20 cellular contexts compared by ENCODE assay signal in the genomic region with DNA sequence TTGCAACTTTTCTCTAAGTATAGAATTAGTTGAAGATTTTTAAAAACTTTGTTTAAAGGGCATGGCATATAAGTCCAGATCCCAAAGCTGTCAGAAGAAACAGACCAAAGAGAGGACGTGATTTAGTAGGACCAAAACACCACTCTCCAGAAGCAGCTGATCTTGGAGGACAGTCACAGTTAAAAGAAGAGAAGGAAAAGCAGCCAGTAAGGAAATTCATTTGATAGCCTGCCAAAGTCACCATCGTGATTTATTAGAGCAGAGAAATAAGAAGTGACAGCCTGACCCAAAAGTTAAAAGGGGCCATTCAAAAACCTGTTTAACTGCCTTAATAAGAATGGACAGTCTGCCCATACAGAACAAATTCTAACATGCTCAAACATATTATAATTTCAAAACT. TPM values are rescaled to one million over a fixed set of nuclear protein-coding genes. Genes with fewer than 3 reads are reported as not detected.
A peak's percentile ranks its signal among the peaks of the same experiment; 100 is the strongest.
DNase-seq lines count a peak whose midpoint lies in the region; ATAC-seq, FAIRE-seq and TF ChIP-seq lines count a peak whose summit lies in the region.
"Had no signal": no experiment of that assay in that cellular context is flagged by ENCODE, and none has a peak within 500 bp of the region (broad histone marks: within the 10 kb centered on the region; RNA-seq: fewer than 3 reads in every experiment).

No MANE protein-coding gene starts in this region.

- H3K27me3 ChIP-seq in Karpas-422 (ENCODE audit: low read length) (no peaks in the 10 kb centered on the region), psoas muscle (ENCODE audit: insufficient read depth in 3 of 3, low read length in 2 of 3) (no peaks in the 10 kb centered on the region), pancreas (no peaks in the 10 kb centered on the region)

- no peak overlapping the region for H2AFZ ChIP-seq in Karpas-422 (ENCODE audit: low read length)

- H3K9me3 ChIP-seq in Karpas-422 (ENCODE audit: low read length) (no peaks in the 10 kb centered on the region), psoas muscle (no peaks in the 10 kb centered on the region), pancreas (no peaks in the 10 kb centered on the region)
- H3K9me3 ChIP-seq: Caco-2 had no signal

- peak overlapping the region; percentile 78 for H3K4me2 ChIP-seq in Karpas-422 (ENCODE audit: low read depth, low read length, poor library complexity, severe bottlenecking)

- no peaks in the 10 kb centered on the region for H4K20me1 ChIP-seq in Karpas-422 (ENCODE audit: insufficient read depth, low read depth, low read length)

- BruUV-seq in Calu3 (replicated peaks; lab: Mats Ljungman, UMichigan) = no TSS peak

- intact Hi-C loops in Calu3 (cut with micrococcal nuclease; ENCODE audit: unreplicated experiment) = no loop called here
- intact Hi-C loops in psoas muscle (cut with DNase I) = loop anchor here in 1 of 2 donors (2.0 kb wide), 1 partner anchor 29 kb away; no protein-coding TSS in a partner anchor
- intact Hi-C loops in lower leg skin (cut with DNase I; ENCODE audit: low total_unique reads) = no loop called here
- intact Hi-C loops in pancreas (cut with DNase I) = no loop called here

- H3K9me3 Mint-ChIP-seq in Calu3 (ENCODE audit: low read depth, unreplicated experiment) (no peaks in the 10 kb centered on the region), brain (no peaks in the 10 kb centered on the region)

- H3K27ac ChIP-seq in Karpas-422 (ENCODE audit: low read length) = peak overlapping the region; percentile 97
- peak overlapping the region; percentile 80 for H3K27ac ChIP-seq in psoas muscle
- H3K27ac ChIP-seq in pancreas = no peak overlapping the region
- H3K27ac ChIP-seq: HL-60 had no signal

- WGBS in psoas muscle, 3 donors = 6 to 26% (median 19%) methylated on average over 2 of the region's 2 CpGs
- 39 to 45% methylated on average over 2 of the region's 2 CpGs for WGBS in lower leg skin, 2 donors
- 49 to 50% methylated on average over 2 of the region's 2 CpGs for WGBS in pancreas, 2 donors

- H3K9ac ChIP-seq in Karpas-422 (ENCODE audit: low read length) = 0 out of 2 replicates have a peak overlapping the region, but pooled peaks have one; percentile 56

- H3K4me1 Mint-ChIP-seq in Calu3 (ENCODE audit: low read depth, unreplicated experiment) (peaks cover 9% of the 10 kb centered on the region), brain (peaks cover 18% of the 10 kb centered on the region)

- H3K9me2 ChIP-seq in Karpas-422 (replicated peaks; ENCODE audit: insufficient read depth, low read length) = no peaks in the 10 kb centered on the region

- ATAC-seq in psoas muscle = peak in 3 of 4 donors; percentile 53 to 72 (median 55)
- no peak for ATAC-seq in GM18907 (IDR thresholded peaks at IDR 0.05; ENCODE audit: unreplicated experiment)
- no peak for ATAC-seq in pancreas
- ATAC-seq in HG03571 (IDR thresholded peaks at IDR 0.05; ENCODE audit: unreplicated experiment) = no peak
- ATAC-seq: HCT116, SK-N-SH treated with all-trans-retinoic acid at 6 μM for 48 hours had no signal

- CTCF ChIA-PET in Calu3 (lab: Charles Lee) = interaction anchor here (0.6 to 1.4 kb wide), 2 partner anchors 10 to 731 kb away, joined by 3 read pairs; no protein-coding TSS in a partner anchor

- H3K4me1 ChIP-seq in Karpas-422 (ENCODE audit: low read length) = peaks cover 35% of the 10 kb centered on the region
- H3K4me1 ChIP-seq in psoas muscle = peaks cover 44% of the 10 kb centered on the region
- peaks cover 13 to 20% (median 17%) of the 10 kb centered on the region in 3 donors for H3K4me1 ChIP-seq in pancreas

- H3K27ac Mint-ChIP-seq in Calu3 (ENCODE audit: unreplicated experiment) = peak overlapping the region; percentile 18
- H3K27ac Mint-ChIP-seq in brain = peak overlapping the region in 4 of 5 experiments; percentile 0 to 76 (median 27)

- DNase-seq in Calu3 (no peak), Karpas-422 (no peak), psoas muscle (no peak), lower leg skin (ENCODE audit: low spot score in 2 of 2) (no peak), pancreas (no peak)
- DNase-seq: AML-193, Caco-2, EL, NCI-H1436, NCI-H2029, NCI-H774, SHP77 treated with DMSO at 0.1 percent for 48 hours had no signal

- H3K36me3 ChIP-seq in Karpas-422 (ENCODE audit: insufficient read depth, low read length) (peaks cover 37% of the 10 kb centered on the region), psoas muscle (ENCODE audit: insufficient read depth in 1 of 2, low read depth in 1 of 2) (peaks cover 0 to 36% of the 10 kb centered on the region in 2 donors), pancreas (no peaks in the 10 kb centered on the region)

- peaks cover 55% of the 10 kb centered on the region for H3K79me2 ChIP-seq in Karpas-422 (ENCODE audit: low read length)

- no peak for TF ChIP-seq POLR2A in lower leg skin (IDR thresholded peaks at IDR 0.05)

- no peaks in the 10 kb centered on the region for H3K27me3 Mint-ChIP-seq in Calu3 (ENCODE audit: unreplicated experiment)
- H3K27me3 Mint-ChIP-seq in brain = no peaks in the 10 kb centered on the region

- H3K4me3 ChIP-seq in Karpas-422 (ENCODE audit: low read length) (no peak overlapping the region), psoas muscle (no peak overlapping the region), lower leg skin (ENCODE audit: low read depth, poor library complexity, severe bottlenecking) (no peak overlapping the region), pancreas (no peak overlapping the region)

- peaks cover 37% of the 10 kb centered on the region for H3K36me3 Mint-ChIP-seq in Calu3 (ENCODE audit: insufficient read depth, unreplicated experiment)
- H3K36me3 Mint-ChIP-seq in brain = peaks cover 53% of the 10 kb centered on the region

- no peak for TF ChIP-seq CTCF in Calu3 (IDR thresholded peaks at IDR 0.05; ENCODE audit: unreplicated experiment)
- TF ChIP-seq CTCF in brain (conservative IDR thresholded peaks at IDR 0.05) = no peak
- TF ChIP-seq CTCF in psoas muscle (IDR thresholded peaks at IDR 0.05) = no peak
- TF ChIP-seq CTCF in lower leg skin (IDR thresholded peaks at IDR 0.05) = no peak
- TF ChIP-seq CTCF in pancreas (IDR thresholded peaks at IDR 0.05) = no peak

- H3K4me3 Mint-ChIP-seq in Calu3 (ENCODE audit: low read depth, unreplicated experiment) (no peak overlapping the region), brain (peak overlapping the region in 2 of 5 experiments; percentile 25 to 36)

- FAIRE-seq in pancreas (lab: Jason Lieb, UNC) = no peak
- FAIRE-seq: HTR-8/SVneo, RCC 7860 had no signal

RNA-seq across cellular contexts. Expression of gene SNN, which starts 37.1 kb away (rescaled TPM):
- 26.0 and 31.3 TPM in 2 replicates for total RNA-seq in Calu3 (2022)
- total RNA-seq in Karpas-422 (2014; rRNA removed; shearing (Covaris generic); ENCODE audit: low replicate concordance) = 27.4 and 34.2 TPM in 2 replicates
- 97.4 TPM for polyA plus RNA-seq in brain (ENCODE audit: insufficient read depth, low read depth, low replicate concordance)
- 100 to 1,000 TPM in 2 of 4 donors, 10 to 100 TPM in 2; 30.3 to 113 (median 83.8) TPM for total RNA-seq in psoas muscle
- polyA plus RNA-seq in psoas muscle = 100 to 1,000 TPM in 2 of 3 donors, 10 to 100 TPM in 1; 56.9 to 152 (median 107) TPM
- 10 to 100 TPM; 15.4 to 30.2 (median 20.6) TPM for total RNA-seq in lower leg skin
- total RNA-seq in pancreas = 10 to 100 TPM in 1 of 6 donors, 1 to 10 TPM in 5; 3.9 to 10.6 (median 4.5) TPM
- 1 to 10 TPM; 4.0 to 4.6 TPM for polyA plus RNA-seq in pancreas

RNA-seq across cellular contexts. Expression of gene TXNDC11, which starts 37.3 kb away (rescaled TPM):
- total RNA-seq in Calu3 (2022) (51.3 and 52.1 TPM in 2 replicates), psoas muscle (10 to 100 TPM; 21.3 to 37.2 (median 33.5) TPM), lower leg skin (10 to 100 TPM; 27.7 to 47.8 (median 40.0) TPM), pancreas (10 to 100 TPM; 28.1 to 38.9 (median 35.9) TPM)
- total RNA-seq in Karpas-422 (2014; rRNA removed; shearing (Covaris generic); ENCODE audit: low replicate concordance) = 28.5 and 49.6 TPM in 2 replicates
- polyA plus RNA-seq in brain (ENCODE audit: insufficient read depth, low read depth, low replicate concordance) (19.8 TPM), psoas muscle (10 to 100 TPM; 38.8 to 49.1 (median 40.5) TPM), pancreas (10 to 100 TPM; 54.7 to 80.8 TPM)

Comparison
In these comparisons a context has a peak if more than half of its experiments do, and no peak if none do; other contexts are left out.
1. H3K27ac ChIP-seq: peak in Karpas-422 (single experiment) and psoas muscle (single experiment); none in pancreas (0 of 4).
2. ATAC-seq: peak in psoas muscle (3 of 4); none in GM18907 (single experiment), pancreas (0 of 4) and HG03571 (single experiment).